22 cellular contexts compared by ENCODE assay signal in the genomic region with DNA sequence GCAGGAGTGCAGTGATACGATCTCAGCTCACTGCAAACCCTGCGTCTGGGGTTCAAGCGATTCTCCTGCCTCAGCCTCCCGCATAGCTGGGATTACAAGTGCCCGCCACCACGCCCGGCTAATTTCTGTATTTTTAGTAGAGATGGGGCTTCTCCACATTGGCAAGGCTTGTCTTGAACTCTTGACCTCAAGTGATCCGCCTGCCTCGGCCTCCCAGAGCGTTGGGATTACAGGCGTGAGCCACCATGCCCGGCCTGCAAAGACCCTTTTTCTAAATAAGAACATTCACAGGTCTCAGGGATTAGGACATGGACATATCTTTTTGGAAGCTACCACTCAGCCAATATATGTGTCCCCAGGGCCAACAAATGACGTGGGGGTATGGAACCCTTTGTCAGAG.
"Had no signal": no experiment of that assay in that cellular context is flagged by ENCODE, and none has a peak within 500 bp of the region (broad histone marks: within the 10 kb centered on the region; RNA-seq: fewer than 3 reads in every experiment).

No MANE protein-coding gene starts in this region.

- H3K36me3 Mint-ChIP-seq: immature natural killer cell had no signal

- H3K9me3 Mint-ChIP-seq: effector memory CD8-positive, alpha-beta T cell had no signal

- H3K27me3 ChIP-seq: colonic mucosa, foreskin keratinocyte, gastroesophageal sphincter, heart left ventricle, hepatocyte, left lung had no signal

- H3K4me3 ChIP-seq: colonic mucosa, esophagus squamous epithelium, gastroesophageal sphincter, heart left ventricle, hepatocyte, left lung, lower lobe of right lung had no signal

- H3K4me1 Mint-ChIP-seq: endodermal cell, immature natural killer cell had no signal

- H3K9me3 ChIP-seq: colonic mucosa, esophagus squamous epithelium, lower lobe of right lung had no signal

- H3K4me3 Mint-ChIP-seq: dendritic cell treated with granulocyte-macrophage colony-stimulating factor and Interleukin-4, amounts not matched to agents 40 ng/mL and 50 ng/mL, for 4 days; effector memory CD8-positive, alpha-beta T cell; endodermal cell; immature natural killer cell had no signal

- H3K36me3 ChIP-seq: colonic mucosa, esophagus squamous epithelium, gastroesophageal sphincter, heart left ventricle, left lung, lower lobe of right lung had no signal

- ATAC-seq: effector memory CD8-positive, alpha-beta T cell; esophagus mucosa; foreskin keratinocyte; gastroesophageal sphincter; heart left ventricle; left cardiac atrium; left lung; left ventricle myocardium superior; lower lobe of right lung had no signal

- DNase-seq: colonic mucosa; cortex of kidney; effector CD8-positive, alpha-beta T cell; effector memory CD8-positive, alpha-beta T cell; endodermal cell; erythroblast; esophagus squamous epithelium; foreskin keratinocyte; heart left ventricle; hypothalamus; immature natural killer cell; left cardiac atrium; left lung; left ventricle myocardium superior; lower lobe of right lung; mesenchymal stem cell; midbrain had no signal

- H3K27ac Mint-ChIP-seq: dendritic cell treated with granulocyte-macrophage colony-stimulating factor and Interleukin-4, amounts not matched to agents 40 ng/mL and 50 ng/mL, for 4 days; effector memory CD8-positive, alpha-beta T cell; endodermal cell; immature natural killer cell had no signal

- H3K27ac ChIP-seq: colonic mucosa, epithelial cell of prostate, esophagus squamous epithelium, foreskin keratinocyte, gastroesophageal sphincter, heart left ventricle, hepatocyte, left lung, lower lobe of right lung had no signal

- H3K4me1 ChIP-seq: colonic mucosa, esophagus squamous epithelium, foreskin keratinocyte, gastroesophageal sphincter, heart left ventricle, left lung, lower lobe of right lung had no signal
